Comparison of ENCODE assay signal across 21 cellular contexts in the genomic region with DNA sequence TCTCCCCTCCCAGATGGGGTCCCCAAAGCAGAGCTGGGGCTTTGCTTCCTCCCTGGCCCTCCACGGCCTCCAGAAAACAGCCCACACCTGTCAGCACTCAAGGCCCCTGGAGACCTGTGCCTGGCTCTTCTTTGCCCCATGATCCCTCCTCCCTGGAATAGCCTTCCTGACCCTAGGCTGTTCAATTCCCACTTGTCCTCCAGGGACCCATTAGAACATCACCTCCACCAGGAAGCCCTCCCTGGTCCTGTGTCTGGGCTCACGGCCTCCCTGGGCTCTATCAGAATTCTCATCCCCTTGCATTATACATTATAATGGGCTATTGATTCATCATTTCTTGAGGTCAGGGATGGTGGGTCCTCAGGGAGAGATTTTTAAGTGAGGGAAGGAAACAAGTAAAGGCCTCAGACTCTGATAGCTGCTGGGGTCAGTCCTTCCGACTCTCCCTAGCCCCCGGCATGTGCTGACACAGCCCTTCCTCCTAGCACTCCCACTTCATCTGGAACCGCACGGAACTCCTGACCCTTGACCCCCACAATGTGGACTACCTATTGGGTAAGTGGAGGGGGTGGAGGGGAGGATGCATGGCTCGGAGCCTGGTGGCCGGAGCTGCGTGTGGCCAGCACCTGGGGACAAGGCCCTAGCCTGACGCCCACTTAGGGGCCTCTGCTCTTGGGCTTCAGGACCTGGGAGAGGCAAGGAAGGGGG.
"Had no signal": no experiment of that assay in that cellular context is flagged by ENCODE, and none has a peak within 500 bp of the region (broad histone marks: within the 10 kb centered on the region; RNA-seq: fewer than 3 reads in every experiment).

No MANE protein-coding gene starts in this region.

- H3K9me3 Mint-ChIP-seq: activated CD4-positive, alpha-beta T cell treated with anti-CD3 and anti-CD28 coated beads, Interleukin-2, amount 10 ng/mL, durations not matched to agents 7 days and 5 days; activated naive CD8-positive, alpha-beta T cell treated with anti-CD3 and anti-CD28 coated beads for 36 hours; activated T-helper 17 cell treated with anti-CD3 and anti-CD28 coated beads, Interleukin-2, amount 50 U/mL, for 72 hours; memory B cell; neural crest cell; T-helper 1 cell treated with Interleukin-12 subunit alpha and Interleukin-12 subunit beta and Interleukin-4 antibody, amounts not matched to agents 30 μg/mL and 1 μg/mL, for 36 hours had no signal

- H3K4me1 Mint-ChIP-seq: activated naive CD8-positive, alpha-beta T cell treated with anti-CD3 and anti-CD28 coated beads for 36 hours; activated T-helper 17 cell treated with anti-CD3 and anti-CD28 coated beads, Interleukin-2, amount 50 U/mL, for 72 hours; memory B cell had no signal

- H3K4me3 ChIP-seq: coronary artery, esophagus muscularis mucosa, psoas muscle, right atrium auricular region, thyroid gland had no signal

- H3K27ac ChIP-seq: coronary artery, esophagus muscularis mucosa, psoas muscle, right atrium auricular region, thyroid gland had no signal

- H3K4me3 Mint-ChIP-seq: activated CD4-positive, alpha-beta T cell treated with anti-CD3 and anti-CD28 coated beads, Interleukin-2, amount 10 ng/mL, durations not matched to agents 7 days and 5 days; activated CD8-positive, alpha-beta T cell treated with anti-CD3 and anti-CD28 coated beads, Interleukin-2, amount 10 ng/mL, durations not matched to agents 7 days and 5 days; activated naive CD8-positive, alpha-beta T cell treated with anti-CD3 and anti-CD28 coated beads for 36 hours; activated T-helper 17 cell treated with anti-CD3 and anti-CD28 coated beads, Interleukin-2, amount 50 U/mL, for 72 hours; memory B cell; neural crest cell; T-helper 1 cell treated with Interleukin-12 subunit alpha and Interleukin-12 subunit beta and Interleukin-4 antibody, amounts not matched to agents 30 μg/mL and 1 μg/mL, for 36 hours had no signal

- H3K27me3 ChIP-seq: right atrium auricular region, thyroid gland had no signal

- ATAC-seq: activated CD8-positive, alpha-beta T cell treated with anti-CD3 and anti-CD28 coated beads, Interleukin-2, amount 10 ng/mL, durations not matched to agents 7 days and 5 days; activated T-helper 17 cell treated with anti-CD3 and anti-CD28 coated beads, Interleukin-2, amount 50 U/mL, for 72 hours; psoas muscle; stimulated activated naive CD8-positive, alpha-beta T cell treated with anti-CD3 and anti-CD28 coated beads, Interleukin-15, Interleukin-2, amounts not matched to agents 100 U/mL and 50 U/mL, for 24 hours had no signal

- H3K36me3 Mint-ChIP-seq: activated naive CD8-positive, alpha-beta T cell treated with anti-CD3 and anti-CD28 coated beads for 36 hours; memory B cell had no signal

- H3K27ac Mint-ChIP-seq: activated CD4-positive, alpha-beta T cell treated with anti-CD3 and anti-CD28 coated beads, Interleukin-2, amount 10 ng/mL, durations not matched to agents 7 days and 5 days; activated CD8-positive, alpha-beta T cell treated with anti-CD3 and anti-CD28 coated beads, Interleukin-2, amount 10 ng/mL, durations not matched to agents 7 days and 5 days; activated naive CD8-positive, alpha-beta T cell treated with anti-CD3 and anti-CD28 coated beads for 36 hours; activated T-helper 17 cell treated with anti-CD3 and anti-CD28 coated beads, Interleukin-2, amount 50 U/mL, for 72 hours; memory B cell; T-helper 1 cell treated with Interleukin-12 subunit alpha and Interleukin-12 subunit beta and Interleukin-4 antibody, amounts not matched to agents 30 μg/mL and 1 μg/mL, for 36 hours had no signal

- H3K4me1 ChIP-seq: psoas muscle had no signal

- H3K36me3 ChIP-seq: esophagus muscularis mucosa, right atrium auricular region, thyroid gland had no signal

- H3K9me3 ChIP-seq: thyroid gland had no signal

- DNase-seq: activated CD4-positive, alpha-beta T cell treated with anti-CD3 and anti-CD28 coated beads, Interleukin-2, amount 10 ng/mL, durations not matched to agents 7 days and 5 days; activated CD4-positive, CD25-positive, alpha-beta regulatory T cell; activated CD8-positive, alpha-beta T cell treated with anti-CD3 and anti-CD28 coated beads, Interleukin-2, amount 10 ng/mL, durations not matched to agents 7 days and 5 days; activated naive CD8-positive, alpha-beta T cell treated with anti-CD3 and anti-CD28 coated beads for 36 hours; activated T-cell treated with anti-CD3 and anti-CD28 coated beads, Interleukin-2, amount 50 U/mL, for 1 hour; amniotic stem cell; cerebellar nuclear complex; hippocampal formation; stimulated activated CD4-positive, alpha-beta T cell treated with anti-CD3 and anti-CD28 coated beads, Interleukin-4, amount 100 ng/mL, for 4 hours; stimulated activated naive CD8-positive, alpha-beta T cell treated with anti-CD3 and anti-CD28 coated beads, Interleukin-15, Interleukin-2, amounts not matched to agents 100 U/mL and 50 U/mL, for 24 hours; T1000; thyroid gland had no signal

- FAIRE-seq: frontal cortex had no signal
